ENCODE assay signal across 23 cellular contexts in genomic region chr22:35462558-35463230, GRCh38.
"Had no signal": no experiment of that assay in that cellular context is flagged by ENCODE, and none has a peak within 500 bp of the region (broad histone marks: within the 10 kb centered on the region; RNA-seq: fewer than 3 reads in every experiment).

No MANE protein-coding gene starts in this region.

- H3K27ac Mint-ChIP-seq: activated CD8-positive, alpha-beta T cell treated with anti-CD3 and anti-CD28 coated beads for 36 hours; activated naive CD4-positive, alpha-beta T cell treated with anti-CD3 and anti-CD28 coated beads, Interleukin-2, amount 50 U/mL, for 24 hours; memory B cell; natural killer cell; T-helper 1 cell treated with Interleukin-12 subunit alpha and Interleukin-12 subunit beta and Interleukin-4 antibody, amounts not matched to agents 30 μg/mL and 1 μg/mL, for 36 hours; WTC11 had no signal

- H3K9me3 ChIP-seq: body of pancreas, left lung, tibial nerve had no signal

- H3K4me3 Mint-ChIP-seq: activated CD8-positive, alpha-beta T cell treated with anti-CD3 and anti-CD28 coated beads for 36 hours; activated naive CD4-positive, alpha-beta T cell treated with anti-CD3 and anti-CD28 coated beads, Interleukin-2, amount 50 U/mL, for 24 hours; memory B cell; natural killer cell; T-helper 1 cell treated with Interleukin-12 subunit alpha and Interleukin-12 subunit beta and Interleukin-4 antibody, amounts not matched to agents 30 μg/mL and 1 μg/mL, for 36 hours; WTC11 had no signal

- H3K27me3 Mint-ChIP-seq: activated CD8-positive, alpha-beta T cell treated with anti-CD3 and anti-CD28 coated beads for 36 hours; activated naive CD4-positive, alpha-beta T cell treated with anti-CD3 and anti-CD28 coated beads, Interleukin-2, amount 50 U/mL, for 24 hours; memory B cell had no signal

- ATAC-seq: activated CD8-positive, alpha-beta T cell treated with anti-CD3 and anti-CD28 coated beads for 36 hours; body of pancreas; esophagus mucosa; left lung; natural killer cell; WTC11 had no signal

- FAIRE-seq: colon, keratinocyte, TTC549 had no signal

- H3K27ac ChIP-seq: body of pancreas, left lung, tibial nerve had no signal

- H3K4me1 Mint-ChIP-seq: activated naive CD4-positive, alpha-beta T cell treated with anti-CD3 and anti-CD28 coated beads, Interleukin-2, amount 50 U/mL, for 24 hours; natural killer cell had no signal

- DNase-seq: activated CD4-positive, alpha-beta T cell treated with anti-CD3 and anti-CD28 coated beads for 48 hours; activated CD8-positive, alpha-beta T cell treated with anti-CD3 and anti-CD28 coated beads for 36 hours; activated effector memory CD4-positive, alpha-beta T cell treated with anti-CD3 and anti-CD28 coated beads, Interleukin-2, amount 50 U/mL, for 16 hours; activated T-cell treated with anti-CD3 and anti-CD28 coated beads, Interleukin-2, amount 50 U/mL, for 48 hours; amygdala; body of pancreas; caudate nucleus; natural killer cell; nucleus accumbens; stimulated activated CD4-positive, alpha-beta T cell treated with anti-CD3 and anti-CD28 coated beads, Interleukin-15, amount 100 ng/mL, for 24 hours; stimulated activated CD4-positive, alpha-beta T cell treated with anti-CD3 and anti-CD28 coated beads, Interleukin-4, amount 100 ng/mL, for 1 hour; stimulated activated naive CD4-positive, alpha-beta T cell; substantia nigra had no signal

- H3K9me3 Mint-ChIP-seq: activated naive CD4-positive, alpha-beta T cell treated with anti-CD3 and anti-CD28 coated beads, Interleukin-2, amount 50 U/mL, for 24 hours had no signal

- H3K4me3 ChIP-seq: body of pancreas, left lung, tibial nerve had no signal

- H3K36me3 Mint-ChIP-seq: natural killer cell had no signal

- H3K36me3 ChIP-seq: left lung had no signal

- H3K27me3 ChIP-seq: body of pancreas, left lung, tibial nerve had no signal
